ENCODE assay signal across 8 cellular contexts in the genomic region with DNA sequence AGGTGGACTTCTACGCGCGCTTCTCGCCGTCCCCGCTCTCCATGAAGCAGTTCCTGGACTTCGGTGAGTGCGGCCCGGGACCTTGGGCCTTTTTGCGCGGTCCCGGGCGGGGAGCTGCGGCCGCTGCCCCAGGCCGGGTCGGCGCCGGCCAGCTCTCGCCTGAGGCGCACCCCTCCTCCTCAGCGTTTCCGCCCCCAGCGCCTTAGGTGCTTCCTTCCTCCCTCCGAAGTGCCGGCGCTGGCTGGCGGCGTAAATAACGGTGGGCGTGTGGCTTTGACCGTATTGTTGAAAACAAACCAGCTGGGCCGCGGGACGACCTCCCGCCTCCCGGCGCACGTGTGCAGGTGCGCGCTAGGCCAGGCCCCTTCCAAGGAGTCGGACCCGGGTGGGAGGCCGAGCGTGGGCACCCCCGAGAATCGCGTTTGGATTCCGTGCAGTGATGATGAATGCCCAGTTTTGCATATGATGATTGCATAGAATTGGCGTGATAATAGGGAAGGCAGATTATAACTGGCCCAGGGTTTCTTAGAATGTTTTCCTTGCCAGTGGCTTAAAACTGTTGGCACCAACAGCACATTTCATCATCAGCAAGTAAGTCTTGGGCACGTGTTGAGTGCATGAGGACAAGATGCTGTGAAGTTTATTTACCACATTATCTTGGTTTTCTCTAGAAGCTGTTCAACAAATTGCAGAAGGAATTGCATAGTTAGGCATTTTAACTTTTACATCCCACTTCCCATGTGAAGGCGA. TPM values are rescaled to one million over a fixed set of nuclear protein-coding genes. Genes with fewer than 3 reads are reported as not detected.
DNase-seq lines count a peak whose midpoint lies in the region; ATAC-seq and TF ChIP-seq lines count a peak whose summit lies in the region.

No MANE protein-coding gene starts in this region.

- peak; percentile 37 to 56 (median 53) for DNase-seq in NCI-H1417 (lab: John Stamatoyannopoulos, UW)
- DNase-seq in NCI-H1417 treated with DMSO at 0.1 percent for 48 hours (lab: John Stamatoyannopoulos, UW), result no peak
- DNase-seq in NCI-H1105 (lab: John Stamatoyannopoulos, UW), result peak; percentile 53
- DNase-seq in cardiac fibroblast (ENCODE audit: low read depth in 2 of 2), result peak; percentile 69 to 85
- no peak for DNase-seq in kidney epithelial cell (ENCODE audit: low read depth)
- peak; percentile 71 to 75 for DNase-seq in stimulated activated CD4-positive, alpha-beta T cell treated with anti-CD3 and anti-CD28 coated beads, Interleukin-2, amount 100 ng/mL, for 24 hours

- H3K4me3 ChIP-seq in cardiac fibroblast (replicated peaks in 1 of 2; ENCODE audit: low read depth in 2 of 2, low read length in 2 of 2) (peak overlapping the region; percentile 81 to 95), kidney epithelial cell (ENCODE audit: low read depth, low read length) (peak overlapping the region; percentile 89)

- no peaks in the 10 kb centered on the region for H3K27me3 ChIP-seq in kidney epithelial cell (ENCODE audit: control insufficient read depth, insufficient read depth, low read length)

- no peaks in the 10 kb centered on the region for H3K36me3 ChIP-seq in kidney epithelial cell (ENCODE audit: control insufficient read depth, insufficient read depth, low read length)

- peak overlapping the region; percentile 91 for H3K27ac ChIP-seq in VCaP

- TF ChIP-seq CTCF in VCaP (conservative IDR thresholded peaks at IDR 0.05), result no peak
- TF ChIP-seq CTCF in cardiac fibroblast (IDR thresholded peaks at IDR 0.05; ENCODE audit: low read depth, low read length), result no peak
- TF ChIP-seq CTCF in kidney epithelial cell (IDR thresholded peaks at IDR 0.05; ENCODE audit: insufficient read depth, low read length, poor library complexity, severe bottlenecking), result no peak

- ATAC-seq in HG02642 (IDR thresholded peaks at IDR 0.05; ENCODE audit: poor library complexity, unreplicated experiment), result peak; percentile 72

RNA-seq across cellular contexts. Expression of a gene that starts 0.6 kb away (rescaled TPM):
- total RNA-seq in kidney epithelial cell, result 7.7 and 11.8 TPM in 2 replicates

Comparison
In these comparisons a context has a peak if more than half of its experiments do, and no peak if none do; other contexts are left out.
1. DNase-seq: peak in NCI-H1417 (3 of 3), NCI-H1105 (single experiment), cardiac fibroblast (2 of 2) and stimulated activated CD4-positive, alpha-beta T cell treated with anti-CD3 and anti-CD28 coated beads, Interleukin-2, amount 100 ng/mL, for 24 hours (2 of 2); none in NCI-H1417 treated with DMSO at 0.1 percent for 48 hours (single experiment) and kidney epithelial cell (single experiment).